ENCODE assay signal across 6 cellular contexts in genomic region chrX:153276049-153276448, GRCh38. TPM values are rescaled to one million over a fixed set of nuclear protein-coding genes. Genes with fewer than 3 reads are reported as not detected.
"Had no signal": no experiment of that assay in that cellular context is flagged by ENCODE, and none has a peak within 500 bp of the region (broad histone marks: within the 10 kb centered on the region; RNA-seq: fewer than 3 reads in every experiment).

No MANE protein-coding gene starts in this region.

RNA-seq across cellular contexts. Expression of gene PNMA6F, which starts 45.5 kb away (rescaled TPM):
- total RNA-seq: HepG2, HT-29, HT1080, IMR-90, K562 had no signal
- polyA plus RNA-seq: HepG2, IgD-negative memory B cell, IMR-90, K562 had no signal
